8 cellular contexts compared by ENCODE assay signal in the genomic region with DNA sequence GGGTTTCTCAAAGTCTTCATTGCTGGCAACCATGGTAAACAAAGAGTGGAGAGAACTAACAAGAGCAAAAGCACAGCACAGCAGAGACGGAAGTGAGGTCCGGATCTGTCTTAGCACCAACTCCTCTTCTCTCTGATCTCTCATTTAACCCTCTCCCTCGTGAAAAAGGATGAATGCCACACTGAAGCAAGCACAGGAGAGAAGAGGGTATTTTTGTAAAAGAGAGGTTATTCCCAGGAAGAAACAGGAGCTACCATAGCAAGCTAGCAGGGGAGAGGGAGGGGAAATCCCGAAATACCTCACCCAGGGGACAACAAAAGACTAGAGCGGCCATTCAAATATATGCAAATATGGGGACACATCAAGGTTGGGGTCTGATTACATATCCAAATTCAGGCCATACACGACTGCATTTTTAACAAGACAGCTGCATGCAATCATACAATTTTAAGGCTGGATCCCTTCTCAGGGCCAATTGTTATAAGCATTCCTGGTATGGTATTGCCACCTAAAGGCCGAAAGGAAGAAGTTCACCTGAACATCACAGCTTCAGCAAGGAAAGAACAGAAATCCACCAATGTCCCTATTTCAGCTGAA. TPM values are rescaled to one million over a fixed set of nuclear protein-coding genes. Genes with fewer than 3 reads are reported as not detected.
DNase-seq lines count a peak whose midpoint lies in the region; ATAC-seq and TF ChIP-seq lines count a peak whose summit lies in the region.

No MANE protein-coding gene starts in this region.

- no peaks in the 10 kb centered on the region for H4K20me1 ChIP-seq in fibroblast of lung (ENCODE audit: control insufficient read depth, extremely low read depth, insufficient read depth, low read length)

- peak; percentile 56 for TF ChIP-seq CTCF in GM12864 (IDR thresholded peaks at IDR 0.05; ENCODE audit: low read depth, low read length, missing control alignments)
- TF ChIP-seq CTCF in fibroblast of lung (conservative IDR thresholded peaks at IDR 0.05 in 1 of 2, IDR thresholded peaks at IDR 0.05 in 1 of 2; ENCODE audit: low read depth in 1 of 2, low read length in 2 of 2): peak; percentile 60 to 62

- no peak overlapping the region for H3K27ac ChIP-seq in fibroblast of lung (ENCODE audit: insufficient read depth, low read length)

- DNase-seq in AG20443 (ENCODE audit: low spot score): peak; percentile 52
- DNase-seq in GM12864 (ENCODE audit: low read depth): peak; percentile 62
- DNase-seq in NCI-H1092 (lab: John Stamatoyannopoulos, UW): peak; percentile 5
- peak in 1 of 3 donors; percentile 12 for DNase-seq in T-helper 17 cell
- peak; percentile 42 to 65 for DNase-seq in fibroblast of lung (ENCODE audit: low read depth in 2 of 2)
- DNase-seq in pons (ENCODE audit: low spot score): peak; percentile 30
- DNase-seq in C1 segment of cervical spinal cord (lab: John Stamatoyannopoulos, UW): no peak

- no peak overlapping the region for H2AFZ ChIP-seq in fibroblast of lung (ENCODE audit: low read length)

- H3K4me3 ChIP-seq in GM12864 (ENCODE audit: low read depth, low read length) (no peak overlapping the region), fibroblast of lung (replicated peaks in 1 of 4; ENCODE audit: control extremely low read depth in 1 of 4, insufficient read depth in 1 of 4, low read depth in 3 of 4, low read length in 4 of 4) (no peak overlapping the region)

- peak; percentile 82 for ATAC-seq in HG02571 (IDR thresholded peaks at IDR 0.05; ENCODE audit: unreplicated experiment)
- peak; percentile 70 for ATAC-seq in T-helper 17 cell

- no peak overlapping the region for H3K9ac ChIP-seq in fibroblast of lung (ENCODE audit: insufficient read depth, low read length)

- peaks cover 34% of the 10 kb centered on the region for H3K4me1 Mint-ChIP-seq in T-helper 17 cell

- H3K36me3 ChIP-seq in fibroblast of lung (ENCODE audit: control insufficient read depth, insufficient read depth, low read length): no peaks in the 10 kb centered on the region

- peaks cover 2% of the 10 kb centered on the region for H3K36me3 Mint-ChIP-seq in T-helper 17 cell (ENCODE audit: low read depth)

- H3K4me2 ChIP-seq in fibroblast of lung (ENCODE audit: extremely low read depth, insufficient read depth, low read length): no peak overlapping the region

- H3K27me3 Mint-ChIP-seq in T-helper 17 cell: no peaks in the 10 kb centered on the region

- no peaks in the 10 kb centered on the region for H3K4me1 ChIP-seq in fibroblast of lung (ENCODE audit: control insufficient read depth, extremely low read depth, insufficient read depth, low read length)

- H3K27me3 ChIP-seq in fibroblast of lung (ENCODE audit: control insufficient read depth, insufficient read depth, low read length): no peaks in the 10 kb centered on the region

- no peaks in the 10 kb centered on the region for H3K9me3 ChIP-seq in T-helper 17 cell (ENCODE audit: control insufficient read depth, low read length, poor library complexity, severe bottlenecking)
- H3K9me3 ChIP-seq in fibroblast of lung (ENCODE audit: control insufficient read depth, insufficient read depth, low read depth, low read length): no peaks in the 10 kb centered on the region

- peak overlapping the region; percentile 79 for H3K4me3 Mint-ChIP-seq in T-helper 17 cell

- no peaks in the 10 kb centered on the region for H3K79me2 ChIP-seq in fibroblast of lung (ENCODE audit: control insufficient read depth, insufficient read depth, low read length)

- H3K27ac Mint-ChIP-seq in T-helper 17 cell: peak overlapping the region; percentile 99

RNA-seq across cellular contexts. Expression of gene CD40LG, which starts 46.6 kb away (rescaled TPM):
- total RNA-seq in T-helper 17 cell (10 to 100 TPM; 34.8 to 60.7 TPM), fibroblast of lung (not detected in 2 replicates)
- polyA plus RNA-seq in fibroblast of lung: not detected in 2 replicates
- not detected in 2 replicates for polyA plus RNA-seq in fibroblast of lung (2012)
- not detected in 2 replicates for polyA minus RNA-seq in fibroblast of lung (ENCODE audit: low replicate concordance)

Comparison
In these comparisons a context has a peak if more than half of its experiments do, and no peak if none do; other contexts are left out.
1. DNase-seq: peak in AG20443 (single experiment), GM12864 (single experiment), NCI-H1092 (single experiment), fibroblast of lung (2 of 2) and pons (single experiment); none in C1 segment of cervical spinal cord (0 of 14).
2. RNA of gene CD40LG, which starts 46.6 kb away (total RNA-seq): 34.8 to 60.7 TPM in T-helper 17 cell; not detected in fibroblast of lung; every median in the first group is over 10 times any median in the second.